In the genomic region with DNA sequence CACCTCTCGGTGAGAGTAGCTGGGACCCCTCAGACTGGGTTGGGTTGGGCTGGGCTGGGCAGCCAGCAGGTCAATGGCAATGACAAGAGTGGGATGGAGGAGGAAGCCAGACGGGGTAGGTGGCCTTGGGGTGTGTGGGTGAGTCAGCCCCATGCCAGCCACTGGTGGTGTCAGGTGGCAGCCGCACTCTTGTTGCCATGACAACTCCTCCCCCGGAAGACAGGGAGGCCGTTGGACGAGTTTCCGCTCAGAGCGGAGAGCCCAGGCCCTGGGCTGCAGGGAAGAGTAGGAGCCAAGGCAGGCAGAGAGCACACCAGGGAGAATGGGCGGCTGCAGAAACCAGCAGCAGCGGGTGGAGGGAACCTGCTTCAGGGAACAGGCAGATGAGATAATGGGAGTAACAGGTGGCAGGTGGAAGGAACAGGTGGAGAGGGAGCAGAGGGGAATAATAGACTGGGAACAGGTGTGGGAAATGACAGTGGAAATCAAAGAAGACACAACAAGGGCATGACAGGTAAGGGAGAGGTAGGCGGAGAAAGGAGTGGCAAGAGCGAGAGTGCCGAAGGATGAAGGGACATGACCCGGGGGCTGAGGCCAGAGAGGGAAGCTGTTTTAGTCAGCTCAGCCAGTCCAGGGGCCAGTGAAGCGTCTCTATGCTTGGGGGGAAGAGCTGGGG, we compare ENCODE assay signal across 9 cellular contexts. TPM values are rescaled to one million over a fixed set of nuclear protein-coding genes. Genes with fewer than 3 reads are reported as not detected.
DNase-seq lines count a peak whose midpoint lies in the region; ATAC-seq and TF ChIP-seq lines count a peak whose summit lies in the region.
"Had no signal": no experiment of that assay in that cellular context is flagged by ENCODE, and none has a peak within 500 bp of the region (broad histone marks: within the 10 kb centered on the region; RNA-seq: fewer than 3 reads in every experiment).

No MANE protein-coding gene starts in this region.

- peaks cover 11% of the 10 kb centered on the region for H3K4me1 ChIP-seq in cardiac muscle cell (ENCODE audit: low read depth)
- no peaks in the 10 kb centered on the region for H3K4me1 ChIP-seq in Panc1 (ENCODE audit: control insufficient read depth, insufficient read depth, low read length)
- H3K4me1 ChIP-seq in heart right ventricle: no peaks in the 10 kb centered on the region

- no peaks in the 10 kb centered on the region for H3K9me3 Mint-ChIP-seq in natural killer cell
- H3K9me3 Mint-ChIP-seq: CD8-positive, alpha-beta memory T cell had no signal

- H3K4me3 ChIP-seq in cardiac muscle cell (no peak overlapping the region), Panc1 (ENCODE audit: low read depth in 2 of 2, low read length in 2 of 2) (no peak overlapping the region), heart right ventricle (no peak overlapping the region)

- no TSS peak for BruUV-seq in Panc1 (replicated peaks; lab: Mats Ljungman, UMichigan)

- H3K36me3 ChIP-seq in cardiac muscle cell (no peaks in the 10 kb centered on the region), Panc1 (ENCODE audit: control insufficient read depth, insufficient read depth, low read length) (no peaks in the 10 kb centered on the region), heart right ventricle (no peaks in the 10 kb centered on the region)

- H3K27me3 ChIP-seq in cardiac muscle cell: no peaks in the 10 kb centered on the region
- no peaks in the 10 kb centered on the region for H3K27me3 ChIP-seq in Panc1 (ENCODE audit: control insufficient read depth, insufficient read depth, low read length)
- H3K27me3 ChIP-seq in heart right ventricle: peaks cover 0 to 21% (median 6%) of the 10 kb centered on the region in 7 donors

- ATAC-seq in Right ventricle myocardium inferior (no peak), Panc1 (0 out of 2 replicates have a peak, but pooled peaks have one; percentile 18), natural killer cell (peak; percentile 21 to 64 (median 58)), HG02840 (IDR thresholded peaks at IDR 0.05; ENCODE audit: low FRiP score, unreplicated experiment) (no peak), heart right ventricle (no peak)

- CTCF ChIA-PET in Panc1 (lab: Charles Lee): interaction anchor here (0.6 kb wide), 1 partner anchor 114 kb away, joined by 3 read pairs; no protein-coding TSS in a partner anchor

- peaks cover 0 to 7% of the 10 kb centered on the region in 2 donors for H3K4me1 Mint-ChIP-seq in natural killer cell

- no peaks in the 10 kb centered on the region for H3K9me3 ChIP-seq in cardiac muscle cell (ENCODE audit: low read depth)
- no peaks in the 10 kb centered on the region for H3K9me3 ChIP-seq in Panc1 (ENCODE audit: control insufficient read depth, insufficient read depth, low read depth, low read length)
- no peaks in the 10 kb centered on the region for H3K9me3 ChIP-seq in heart right ventricle

- H3K27me3 Mint-ChIP-seq in natural killer cell (ENCODE audit: low read depth in 2 of 2): peaks cover 10 to 31% of the 10 kb centered on the region in 2 donors

- intact Hi-C loops in Right ventricle myocardium inferior (cut with DNase I): no loop called here
- intact Hi-C loops in Panc1 (cut with micrococcal nuclease; ENCODE audit: unreplicated experiment): no loop called here
- intact Hi-C loops in natural killer cell (cut with micrococcal nuclease): no loop called here
- intact Hi-C loops in heart right ventricle (cut with DNase I): no loop called here

- H3K27ac ChIP-seq in cardiac muscle cell: no peak overlapping the region
- H3K27ac ChIP-seq in Panc1 (ENCODE audit: low read length): no peak overlapping the region
- no peak overlapping the region for H3K27ac ChIP-seq in heart right ventricle

- POLR2A ChIA-PET in Panc1 (lab: Charles Lee): interaction anchor here (0.6 kb wide), 1 partner anchor 445 kb away, joined by 22 read pairs; no protein-coding TSS in a partner anchor

- WGBS in heart right ventricle, 2 donors: 80 to 81% methylated on average over 15 of the region's 15 CpGs

- TF ChIP-seq CTCF in cardiac muscle cell (IDR thresholded peaks at IDR 0.05; ENCODE audit: low read depth, low read length) (no peak), Panc1 (IDR thresholded peaks at IDR 0.05) (no peak), natural killer cell (IDR thresholded peaks at IDR 0.05) (no peak), heart right ventricle (IDR thresholded peaks at IDR 0.05) (no peak)

- in situ Hi-C loops in Panc1 (cut with HindIII; ENCODE audit: low pct_unique_long_range_greater_than_20kb, low sequenced_read_pairs): no loop called here
- in situ Hi-C loops in ACHN (cut with HindIII; ENCODE audit: low pct_ligation_motif_present, low pct_unique_long_range_greater_than_20kb, low sequenced_read_pairs): no loop called here

- H3K4me3 Mint-ChIP-seq in natural killer cell: no peak overlapping the region
- H3K4me3 Mint-ChIP-seq: CD8-positive, alpha-beta memory T cell had no signal

- H3K36me3 Mint-ChIP-seq in natural killer cell: no peaks in the 10 kb centered on the region

- H3K27ac Mint-ChIP-seq in natural killer cell: peak overlapping the region in 1 of 2 donors; percentile 71

- DNase-seq in cardiac muscle cell (ENCODE audit: low read depth in 1 of 2, low spot score in 1 of 2) (peak; percentile 15 to 42), Right ventricle myocardium inferior (ENCODE audit: missing footprints) (no peak), Panc1 (ENCODE audit: low read depth, low spot score) (no peak), cerebellum (ENCODE audit: low spot score) (peak; percentile 83), natural killer cell (no peak), ACHN (no peak), heart right ventricle (no peak)

RNA-seq across cellular contexts. Expression of a gene that starts 8.7 kb away (rescaled TPM):
- total RNA-seq in cardiac muscle cell: 23.1 and 27.4 TPM in 2 replicates
- 6.0 and 15.0 TPM in 2 replicates for polyA plus RNA-seq in cardiac muscle cell
- total RNA-seq in Right ventricle myocardium inferior: 0.95 TPM
- total RNA-seq in Panc1 (2021; ENCODE audit: unreplicated experiment): 7.3 TPM
- 7.8 TPM for polyA plus RNA-seq in Panc1 (2012; ENCODE audit: insufficient read length)
- 93.8 TPM for total RNA-seq in cerebellum
- total RNA-seq in natural killer cell: 1 to 10 TPM in 1 of 3 donors, not detected in 2; 1.1 TPM
- total RNA-seq in heart right ventricle: 1 to 10 TPM in 6 of 10 donors, under 1 TPM in 4; 0.23 to 2.3 (median 1.3) TPM
- under 1 TPM; 0.88 to 0.90 TPM for polyA plus RNA-seq in heart right ventricle
- polyA plus RNA-seq: CD8-positive, alpha-beta memory T cell had no signal

RNA-seq across cellular contexts. Expression of a gene that starts 42.7 kb away (rescaled TPM):
- total RNA-seq in cardiac muscle cell (25.7 and 30.2 TPM in 2 replicates), Right ventricle myocardium inferior (14.0 TPM), Panc1 (2021; ENCODE audit: unreplicated experiment) (33.6 TPM), cerebellum (73.9 TPM), natural killer cell (10 to 100 TPM; 11.1 to 23.0 (median 12.4) TPM), heart right ventricle (10 to 100 TPM in 4 of 10 donors, 1 to 10 TPM in 6; 5.7 to 12.6 (median 9.2) TPM)
- polyA plus RNA-seq in cardiac muscle cell (62.3 and 62.6 TPM in 2 replicates), heart right ventricle (1 to 10 TPM; 8.2 to 9.0 TPM)
- polyA plus RNA-seq in Panc1 (2012; ENCODE audit: insufficient read length): 29.5 TPM

Comparison
In these comparisons a context has a peak if more than half of its experiments do, and no peak if none do; other contexts are left out.
1. DNase-seq: peak in cardiac muscle cell (2 of 2) and cerebellum (single experiment); none in Right ventricle myocardium inferior (single experiment), Panc1 (single experiment), natural killer cell (single experiment), ACHN (single experiment) and heart right ventricle (0 of 2).
2. ATAC-seq: peak in Panc1 (single experiment) and natural killer cell (3 of 3); none in Right ventricle myocardium inferior (single experiment), HG02840 (single experiment) and heart right ventricle (0 of 8).